12 cellular contexts compared by ENCODE assay signal in the genomic region with DNA sequence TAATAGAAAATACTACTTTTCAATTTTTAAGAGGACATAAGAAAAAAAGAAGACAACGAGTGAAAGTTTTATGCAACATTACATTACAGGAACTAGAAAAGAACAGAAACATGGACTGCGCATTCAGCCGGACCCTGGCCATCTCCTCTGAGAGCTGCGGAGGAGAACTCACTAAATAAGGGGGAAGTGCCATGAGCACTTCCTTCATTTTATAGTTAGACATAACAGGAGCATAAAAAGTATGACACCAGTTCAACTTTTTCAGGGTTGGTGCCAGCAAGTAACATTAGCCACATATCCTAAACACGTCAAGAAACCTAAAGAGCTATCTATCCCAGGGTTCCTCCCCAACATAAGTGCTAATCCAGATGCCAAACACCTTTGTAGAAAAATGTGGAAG.
A peak's percentile ranks its signal among the peaks of the same experiment; 100 is the strongest.
DNase-seq lines count a peak whose midpoint lies in the region; ATAC-seq and TF ChIP-seq lines count a peak whose summit lies in the region.
"Had no signal": no experiment of that assay in that cellular context is flagged by ENCODE, and none has a peak within 500 bp of the region (broad histone marks: within the 10 kb centered on the region; RNA-seq: fewer than 3 reads in every experiment).

No MANE protein-coding gene starts in this region.

- 89 to 100% methylated on average over 4 to 5 of the region's 5 CpGs for WGBS in endodermal cell (ENCODE audit: insufficient coverage in 1 of 2, insufficient read length in 1 of 2), 2 experiments

- H3K4me1 Mint-ChIP-seq in endodermal cell, result peaks cover 57% of the 10 kb centered on the region

- no peaks in the 10 kb centered on the region for H3K9me3 Mint-ChIP-seq in endodermal cell

- no peaks in the 10 kb centered on the region for H3K36me3 Mint-ChIP-seq in endodermal cell (ENCODE audit: low read depth)

- TF ChIP-seq CTCF in NB4 (IDR thresholded peaks at IDR 0.05; ENCODE audit: low read depth, low read length) (no peak), endodermal cell (conservative IDR thresholded peaks at IDR 0.05) (no peak)

- H3K36me3 ChIP-seq in endodermal cell (ENCODE audit: control insufficient read depth, insufficient read depth, low read length) (no peaks in the 10 kb centered on the region), neuron (ENCODE audit: insufficient read depth, low read length) (no peaks in the 10 kb centered on the region)

- H3K4me1 ChIP-seq in endodermal cell (ENCODE audit: control insufficient read depth, insufficient read depth, low read length) (peaks cover 26% of the 10 kb centered on the region), neuron (ENCODE audit: insufficient read depth, low read length) (peaks cover 31% of the 10 kb centered on the region)

- H3K9me3 ChIP-seq in endodermal cell (ENCODE audit: control insufficient read depth, low read length) (no peaks in the 10 kb centered on the region), neuron (ENCODE audit: low read length) (no peaks in the 10 kb centered on the region)

- no peak overlapping the region for H3K27ac Mint-ChIP-seq in endodermal cell

- no peak for ATAC-seq in HG03280 (IDR thresholded peaks at IDR 0.05; ENCODE audit: unreplicated experiment)
- ATAC-seq in HG03460 (IDR thresholded peaks at IDR 0.05; ENCODE audit: unreplicated experiment), result no peak
- no peak for ATAC-seq in GM19035 (IDR thresholded peaks at IDR 0.05; ENCODE audit: unreplicated experiment)

- H3K27me3 Mint-ChIP-seq in endodermal cell (ENCODE audit: insufficient read depth), result no peaks in the 10 kb centered on the region

- no peak overlapping the region for H3K4me3 Mint-ChIP-seq in endodermal cell

- no peak overlapping the region for H3K4me3 ChIP-seq in NB4 (ENCODE audit: low read depth, low read length)
- H3K4me3 ChIP-seq in endodermal cell (ENCODE audit: low read length), result peak overlapping the region; percentile 4
- H3K4me3 ChIP-seq in neuron (ENCODE audit: low read length), result no peak overlapping the region
- H3K4me3 ChIP-seq: lung had no signal

- H3K27ac ChIP-seq in endodermal cell (ENCODE audit: low read depth, low read length), result no peak overlapping the region
- H3K27ac ChIP-seq: epithelial cell of prostate had no signal

- no peaks in the 10 kb centered on the region for H3K27me3 ChIP-seq in endodermal cell (ENCODE audit: control insufficient read depth, insufficient read depth, low read length, poor library complexity, severe bottlenecking)
- no peaks in the 10 kb centered on the region for H3K27me3 ChIP-seq in neuron (ENCODE audit: insufficient read depth, low read length)

- peak overlapping the region; percentile 0 for H2AFZ ChIP-seq in neuron (ENCODE audit: low read depth, low read length)

- DNase-seq in CD1c-positive myeloid dendritic cell (ENCODE audit: extremely low spot score) (peak; percentile 84), NB4 (ENCODE audit: low read depth) (peak; percentile 28), endodermal cell (no peak), T1000 (lab: John Stamatoyannopoulos, UW) (no peak)
- DNase-seq: NCI-H1694 treated with DMSO at 0.1 percent for 48 hours; stimulated activated CD4-positive, alpha-beta T cell treated with anti-CD3 and anti-CD28 coated beads, Interleukin-1b, Interleukin-23, amount 100 ng/mL, for 48 hours had no signal

- no peak for TF ChIP-seq POLR2A in NB4 (IDR thresholded peaks at IDR 0.05; ENCODE audit: extremely low read depth, insufficient read length)

- peak overlapping the region; percentile 19 for H3K9ac ChIP-seq in endodermal cell (ENCODE audit: extremely low read depth, low read length, poor library complexity, severe bottlenecking)

Comparison
In these comparisons a context has a peak if more than half of its experiments do, and no peak if none do; other contexts are left out.
1. DNase-seq: peak in CD1c-positive myeloid dendritic cell (single experiment) and NB4 (single experiment); none in endodermal cell (single experiment) and T1000 (single experiment).